In the genomic region with DNA sequence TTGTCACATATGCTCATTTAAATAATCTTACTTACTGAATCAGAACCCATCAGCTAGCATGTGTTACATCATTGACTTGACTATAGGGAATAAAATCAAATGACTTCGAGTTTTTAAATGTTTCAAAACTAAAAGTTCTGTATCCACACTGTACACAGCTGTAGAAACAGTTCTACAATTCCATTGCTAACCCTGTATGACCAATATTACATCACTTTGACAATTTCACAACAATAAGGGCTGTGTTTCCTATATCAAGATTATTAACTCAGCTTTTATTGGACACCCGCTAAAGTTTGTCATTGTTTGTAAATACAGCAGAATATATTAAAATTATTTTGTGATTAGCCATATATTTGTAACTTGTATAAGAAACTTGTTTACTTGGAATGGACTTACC, we compare ENCODE assay signal across 23 cellular contexts.
"Had no signal": no experiment of that assay in that cellular context is flagged by ENCODE, and none has a peak within 500 bp of the region (broad histone marks: within the 10 kb centered on the region; RNA-seq: fewer than 3 reads in every experiment).

No MANE protein-coding gene starts in this region.

- H3K27ac ChIP-seq: gastrocnemius medialis, parathyroid adenoma, skin epidermis, transverse colon had no signal

- H3K9me3 ChIP-seq: gastrocnemius medialis, transverse colon had no signal

- H3K4me1 Mint-ChIP-seq: activated CD4-positive, alpha-beta T cell treated with anti-CD3 and anti-CD28 coated beads for 36 hours; activated naive CD8-positive, alpha-beta T cell treated with anti-CD3 and anti-CD28 coated beads, Interleukin-2, amount 10 ng/mL, durations not matched to agents 7 days and 5 days; stimulated activated naive B cell treated with anti-CD40 and anti-IgM and Interleukin-4, amounts not matched to agents 10 μg/mL and 1 μg/mL and 100 μg/mL, for 72 hours had no signal

- H3K36me3 Mint-ChIP-seq: activated naive CD8-positive, alpha-beta T cell treated with anti-CD3 and anti-CD28 coated beads, Interleukin-2, amount 10 ng/mL, durations not matched to agents 7 days and 5 days; stimulated activated naive B cell treated with anti-CD40 and anti-IgM and Interleukin-4, amounts not matched to agents 10 μg/mL and 1 μg/mL and 100 μg/mL, for 72 hours; WTC11 had no signal

- H3K27me3 ChIP-seq: gastrocnemius medialis, transverse colon had no signal

- H3K27me3 Mint-ChIP-seq: activated CD4-positive, alpha-beta T cell treated with anti-CD3 and anti-CD28 coated beads for 36 hours; activated naive CD8-positive, alpha-beta T cell treated with anti-CD3 and anti-CD28 coated beads, Interleukin-2, amount 10 ng/mL, durations not matched to agents 7 days and 5 days; dendritic cell treated with granulocyte-macrophage colony-stimulating factor and Interleukin-4, amounts not matched to agents 40 ng/mL and 50 ng/mL, for 4 days; stimulated activated naive B cell treated with anti-CD40 and anti-IgM and Interleukin-4, amounts not matched to agents 10 μg/mL and 1 μg/mL and 100 μg/mL, for 72 hours had no signal

- H3K79me2 ChIP-seq: parathyroid adenoma had no signal

- H3K9ac ChIP-seq: parathyroid adenoma had no signal

- H3K36me3 ChIP-seq: gastrocnemius medialis, transverse colon had no signal

- H3K4me1 ChIP-seq: gastrocnemius medialis, parathyroid adenoma, transverse colon had no signal

- H3K27ac Mint-ChIP-seq: activated CD4-positive, alpha-beta T cell treated with anti-CD3 and anti-CD28 coated beads for 36 hours; activated naive CD8-positive, alpha-beta T cell treated with anti-CD3 and anti-CD28 coated beads, Interleukin-2, amount 10 ng/mL, durations not matched to agents 7 days and 5 days; activated T-helper 2 cell treated with anti-CD3 and anti-CD28 coated beads, Interferon-gamma antibody, Interleukin-2, Interleukin-4, amounts not matched to agents 10 μg/mL and 5 μg/mL and 100 μg/mL, durations not matched to agents 14 hours and 24 hours and 36 hours; dendritic cell treated with granulocyte-macrophage colony-stimulating factor and Interleukin-4, amounts not matched to agents 40 ng/mL and 50 ng/mL, for 4 days; stimulated activated naive B cell treated with anti-CD40 and anti-IgM and Interleukin-4, amounts not matched to agents 10 μg/mL and 1 μg/mL and 100 μg/mL, for 72 hours; T-helper 1 cell treated with Interleukin-12 subunit alpha and Interleukin-12 subunit beta and Interleukin-4 antibody, amounts not matched to agents 30 μg/mL and 1 μg/mL, for 36 hours; WTC11 had no signal

- H3K4me3 Mint-ChIP-seq: activated CD4-positive, alpha-beta T cell treated with anti-CD3 and anti-CD28 coated beads for 36 hours; activated naive CD8-positive, alpha-beta T cell treated with anti-CD3 and anti-CD28 coated beads, Interleukin-2, amount 10 ng/mL, durations not matched to agents 7 days and 5 days; activated T-cell treated with anti-CD3 and anti-CD28 coated beads, Interleukin-2, amount 50 U/mL, for 4 hours; dendritic cell treated with granulocyte-macrophage colony-stimulating factor and Interleukin-4, amounts not matched to agents 40 ng/mL and 50 ng/mL, for 4 days; stimulated activated naive B cell treated with anti-CD40 and anti-IgM and Interleukin-4, amounts not matched to agents 10 μg/mL and 1 μg/mL and 100 μg/mL, for 72 hours; T-helper 1 cell treated with Interleukin-12 subunit alpha and Interleukin-12 subunit beta and Interleukin-4 antibody, amounts not matched to agents 30 μg/mL and 1 μg/mL, for 36 hours; WTC11 had no signal

- H3K4me3 ChIP-seq: gastrocnemius medialis, skin epidermis, transverse colon had no signal

- DNase-seq: activated CD4-positive, alpha-beta T cell treated with anti-CD3 and anti-CD28 coated beads for 36 hours; activated CD4-positive, alpha-beta T cell treated with anti-CD3 and anti-CD28 coated beads, Interleukin-2, amount 50 U/mL, for 4 hours; activated CD8-positive, alpha-beta memory T cell treated with anti-CD3 and anti-CD28 coated beads, Interleukin-2, amount 50 U/mL, for 48 hours; activated naive CD4-positive, alpha-beta T cell treated with Interleukin-2 at 50 U/mL for 16 hours; activated naive CD8-positive, alpha-beta T cell treated with anti-CD3 and anti-CD28 coated beads, Interleukin-2, amount 10 ng/mL, durations not matched to agents 7 days and 5 days; activated T-cell treated with anti-CD3 and anti-CD28 coated beads, Interleukin-2, amount 50 U/mL, for 4 hours; effector CD4-positive, alpha-beta T cell; gastrocnemius medialis; hippocampal formation; left ventricle myocardium superior; nucleus accumbens; right cardiac atrium; stimulated activated CD4-positive, alpha-beta T cell treated with anti-CD3 and anti-CD28 coated beads, Interleukin-2, amount 100 ng/mL, for 24 hours; stimulated activated naive B cell treated with anti-CD40 and anti-IgM and Interleukin-4, amounts not matched to agents 10 μg/mL and 1 μg/mL and 100 μg/mL, for 72 hours; T1000; transverse colon had no signal

- ATAC-seq: activated CD4-positive, alpha-beta T cell treated with anti-CD3 and anti-CD28 coated beads for 36 hours; activated T-cell treated with anti-CD3 and anti-CD28 coated beads, Interleukin-2, amount 50 U/mL, for 4 hours; esophagus mucosa; gastrocnemius medialis; left ventricle myocardium superior; right cardiac atrium; stimulated activated naive B cell treated with anti-CD40 and anti-IgM and Interleukin-4, amounts not matched to agents 10 μg/mL and 1 μg/mL and 100 μg/mL, for 72 hours; WTC11 had no signal

- H2AFZ ChIP-seq: parathyroid adenoma had no signal
